Comparison of ENCODE assay signal across 12 cellular contexts in genomic region chr5:132102101-132102701, GRCh38. TPM values are rescaled to one million over a fixed set of nuclear protein-coding genes. Genes with fewer than 3 reads are reported as not detected.
DNase-seq lines count a peak whose midpoint lies in the region; ATAC-seq and TF ChIP-seq lines count a peak whose summit lies in the region.
"Had no signal": no experiment of that assay in that cellular context is flagged by ENCODE, and none has a peak within 500 bp of the region (broad histone marks: within the 10 kb centered on the region; RNA-seq: fewer than 3 reads in every experiment).

No MANE protein-coding gene starts in this region.

- TF ChIP-seq RAD21 in HCT116 (IDR thresholded peaks at IDR 0.05; ENCODE audit: low read depth), result no peak

- no peak for DNase-seq in HCT116 (ENCODE audit: low read depth, low spot score)
- peak; percentile 1 for DNase-seq in T follicular helper cell (ENCODE audit: low read depth)
- no peak for DNase-seq in type B pancreatic cell (ENCODE audit: extremely low spot score, unreplicated experiment)
- DNase-seq in NCI-H82 (lab: John Stamatoyannopoulos, UW), result no peak
- DNase-seq in MG63, result no peak
- DNase-seq: DMS153; islet precursor cell; NK-92 treated with Interleukin-12 subunit alpha and Interleukin-12 subunit beta, amount 100 ng/mL, for 24 hours had no signal

- no peak for TF ChIP-seq POLR2A in HCT116 (IDR thresholded peaks at IDR 0.05; ENCODE audit: borderline replicate concordance, extremely low read depth, insufficient read depth, insufficient read length)

- H3K27ac Mint-ChIP-seq in activated naive CD4-positive, alpha-beta T cell treated with anti-CD3 and anti-CD28 coated beads, Interleukin-2, amount 50 U/mL, for 24 hours, result peak overlapping the region; percentile 47
- H3K27ac Mint-ChIP-seq in type B pancreatic cell, result no peak overlapping the region

- no peak overlapping the region for H2AFZ ChIP-seq in HCT116 (ENCODE audit: low read depth, low read length, poor library complexity, severe bottlenecking)

- H3K79me2 ChIP-seq in HCT116 (ENCODE audit: insufficient read depth, low read length), result no peaks in the 10 kb centered on the region

- H3K9me3 Mint-ChIP-seq in activated naive CD4-positive, alpha-beta T cell treated with anti-CD3 and anti-CD28 coated beads, Interleukin-2, amount 50 U/mL, for 24 hours, result no peaks in the 10 kb centered on the region
- H3K9me3 Mint-ChIP-seq in type B pancreatic cell, result no peaks in the 10 kb centered on the region

- intact Hi-C loops in HCT116 (cut with micrococcal nuclease), result no loop called here

- H3K4me3 ChIP-seq in HCT116 (replicated peaks in 1 of 2; ENCODE audit: low read depth in 1 of 2, low read length in 2 of 2) (no peak overlapping the region), skin epidermis (no peak overlapping the region), MG63 (no peak overlapping the region)

- no peaks in the 10 kb centered on the region for H3K27me3 ChIP-seq in HCT116 (ENCODE audit: insufficient read depth, low read length)
- no peaks in the 10 kb centered on the region for H3K27me3 ChIP-seq in MG63

- peak overlapping the region; percentile 53 for H3K4me3 Mint-ChIP-seq in activated naive CD4-positive, alpha-beta T cell treated with anti-CD3 and anti-CD28 coated beads, Interleukin-2, amount 50 U/mL, for 24 hours
- no peak overlapping the region for H3K4me3 Mint-ChIP-seq in type B pancreatic cell

- POLR2A ChIA-PET in HCT116 (lab: Charles Lee), result no interaction called here

- RAD21 ChIA-PET in HCT116 (lab: Charles Lee; ENCODE audit: low non-redundant PET in 1 of 2, low total read pairs in 2 of 2, uncharacterized antibody in 2 of 2, unreplicated experiment in 2 of 2), result no interaction called here

- peak overlapping the region; percentile 70 for H3K4me2 ChIP-seq in HCT116 (ENCODE audit: low read length)

- no peaks in the 10 kb centered on the region for H3K9me2 ChIP-seq in HCT116 (ENCODE audit: insufficient read depth)

- CTCF ChIA-PET in HCT116 (lab: Charles Lee), result interaction anchor here (1.2 kb wide), 1 partner anchor 37 kb away, joined by 3 read pairs; no protein-coding TSS in a partner anchor

- H4K20me1 ChIP-seq in HCT116 (ENCODE audit: insufficient read depth), result no peaks in the 10 kb centered on the region

- H3K27ac ChIP-seq in HCT116 (ENCODE audit: low read depth, low read length), result no peak overlapping the region
- peak overlapping the region in 12 of 21 experiments; percentile 27 to 87 (median 61) for H3K27ac ChIP-seq in skin epidermis

- no TSS peak for BruUV-seq in HCT116 (replicated peaks; lab: Mats Ljungman, UMichigan)

- H3K4me1 ChIP-seq in HCT116 (ENCODE audit: control insufficient read depth in 1 of 2, insufficient read depth in 2 of 2, low read length in 2 of 2), result peaks cover 24 to 34% of the 10 kb centered on the region in 2 experiments

- no peaks in the 10 kb centered on the region for H3K27me3 Mint-ChIP-seq in activated naive CD4-positive, alpha-beta T cell treated with anti-CD3 and anti-CD28 coated beads, Interleukin-2, amount 50 U/mL, for 24 hours
- no peaks in the 10 kb centered on the region for H3K27me3 Mint-ChIP-seq in type B pancreatic cell

- no peaks in the 10 kb centered on the region for H3K36me3 Mint-ChIP-seq in activated naive CD4-positive, alpha-beta T cell treated with anti-CD3 and anti-CD28 coated beads, Interleukin-2, amount 50 U/mL, for 24 hours
- no peaks in the 10 kb centered on the region for H3K36me3 Mint-ChIP-seq in type B pancreatic cell

- no peaks in the 10 kb centered on the region for H3K9me3 ChIP-seq in HCT116 (ENCODE audit: control insufficient read depth in 1 of 2, insufficient read depth in 1 of 2, low read depth in 1 of 2, low read length in 2 of 2)
- H3K9me3 ChIP-seq in MG63, result no peaks in the 10 kb centered on the region

- ATAC-seq in HCT116 (peak; percentile 5; the same call in 1 of the 2 replicates), GM19452 (IDR thresholded peaks at IDR 0.05; ENCODE audit: unreplicated experiment) (no peak)

- no peak for TF ChIP-seq CTCF in HCT116 (IDR thresholded peaks at IDR 0.05 in 2 of 3, conservative IDR thresholded peaks at IDR 0.05 in 1 of 3; ENCODE audit: borderline replicate concordance in 1 of 3, insufficient read depth in 1 of 3, low read depth in 2 of 3, low read length in 2 of 3)
- no peak for TF ChIP-seq CTCF in type B pancreatic cell (conservative IDR thresholded peaks at IDR 0.05)

- H3K36me3 ChIP-seq in HCT116 (ENCODE audit: control insufficient read depth in 1 of 2, insufficient read depth in 2 of 2, low read length in 2 of 2) (no peaks in the 10 kb centered on the region), MG63 (no peaks in the 10 kb centered on the region)

- H3K9ac ChIP-seq in HCT116 (ENCODE audit: low read length), result no peak overlapping the region

- H3K4me1 Mint-ChIP-seq in activated naive CD4-positive, alpha-beta T cell treated with anti-CD3 and anti-CD28 coated beads, Interleukin-2, amount 50 U/mL, for 24 hours, result peaks cover 60% of the 10 kb centered on the region
- no peaks in the 10 kb centered on the region for H3K4me1 Mint-ChIP-seq in type B pancreatic cell (ENCODE audit: unreplicated experiment)

TF ChIP-seq in HCT116, 20 proteins besides CTCF, POLR2A, EP300 and RAD21 (continues in another document):
- no peak for TF ChIP-seq CEBPB (IDR thresholded peaks at IDR 0.05; ENCODE audit: low read depth)
- no peak for TF ChIP-seq CBX3 (IDR thresholded peaks at IDR 0.05; ENCODE audit: low read depth)
- TF ChIP-seq POLR2AphosphoS5 (IDR thresholded peaks at IDR 0.05; ENCODE audit: low read depth, low read length), result no peak
- TF ChIP-seq MAX (IDR thresholded peaks at IDR 0.05), result no peak
- no peak for TF ChIP-seq SRF (IDR thresholded peaks at IDR 0.05; ENCODE audit: low read depth)
- TF ChIP-seq ATF3 (IDR thresholded peaks at IDR 0.05), result no peak
- no peak for TF ChIP-seq ZFX (IDR thresholded peaks at IDR 0.05)
- no peak for TF ChIP-seq TCF7L2 (IDR thresholded peaks at IDR 0.05; ENCODE audit: borderline replicate concordance, extremely low read depth, insufficient read depth, insufficient read length)
- TF ChIP-seq REST (IDR thresholded peaks at IDR 0.05; ENCODE audit: low read depth), result no peak
- 0 out of 2 replicates have a peak, but pooled peaks have one; percentile 20 for TF ChIP-seq SP1 (IDR thresholded peaks at IDR 0.05; ENCODE audit: low read depth)
- TF ChIP-seq EGR1 (IDR thresholded peaks at IDR 0.05; ENCODE audit: low read depth), result no peak
- no peak for TF ChIP-seq ZBTB33 (IDR thresholded peaks at IDR 0.05; ENCODE audit: extremely low read depth, insufficient replicate concordance, low read length)
- no peak for TF ChIP-seq YY1 (IDR thresholded peaks at IDR 0.05; ENCODE audit: extremely low read depth, insufficient replicate concordance, low read depth, low read length)

RNA-seq across cellular contexts. Expression of gene CSF2, which starts 28.6 kb away (rescaled TPM):
- total RNA-seq in HCT116 (2021; ENCODE audit: unreplicated experiment) (0.30 TPM), type B pancreatic cell (ENCODE audit: low replicate concordance) (not detected in 2 replicates)
- polyA plus RNA-seq in HCT116 (2012), result 0.08 TPM in 1 of 2 replicates, not detected in the other
- not detected in 2 replicates for total RNA-seq in MG63 (2014; rRNA removed; shearing (Covaris generic); ENCODE audit: low replicate concordance)
- total RNA-seq: osteocyte had no signal

RNA-seq across cellular contexts. Expression of gene IL3, which starts 41.7 kb away (rescaled TPM):
- total RNA-seq in HCT116 (2021; ENCODE audit: unreplicated experiment) (not detected), type B pancreatic cell (ENCODE audit: low replicate concordance) (not detected in 2 replicates)
- polyA plus RNA-seq in HCT116 (2012), result not detected in 2 replicates
- total RNA-seq in MG63 (2014; rRNA removed; shearing (Covaris generic); ENCODE audit: low replicate concordance), result not detected in 2 replicates
- total RNA-seq: osteocyte had no signal
